8 cellular contexts compared by ENCODE assay signal in genomic region chr18:50218432-50219197, GRCh38. TPM values are rescaled to one million over a fixed set of nuclear protein-coding genes. Genes with fewer than 3 reads are reported as not detected.
DNase-seq lines count a peak whose midpoint lies in the region; ATAC-seq and TF ChIP-seq lines count a peak whose summit lies in the region.

No MANE protein-coding gene starts in this region.

- H3K23ac ChIP-seq in IMR-90 (ENCODE audit: low read depth, low read length), result no peak overlapping the region

- intact Hi-C loops in IMR-90 (cut with micrococcal nuclease), result loop anchor here (2.0 to 5.0 kb wide), 2 partner anchors 139 to 210 kb away; no protein-coding TSS in a partner anchor

- H3K9ac ChIP-seq in IMR-90 (ENCODE audit: low read depth, low read length), result no peak overlapping the region

- H4K91ac ChIP-seq in IMR-90 (ENCODE audit: insufficient read depth, low read depth, low read length), result no peak overlapping the region

- no peak overlapping the region for H4K5ac ChIP-seq in IMR-90 (ENCODE audit: low read depth, low read length)

- H3K18ac ChIP-seq in IMR-90 (ENCODE audit: low read depth, low read length), result no peak overlapping the region

- no peak overlapping the region for H3K4me2 ChIP-seq in IMR-90 (ENCODE audit: low read depth, low read length)

- no peak overlapping the region for H3K56ac ChIP-seq in IMR-90 (ENCODE audit: extremely low read depth, insufficient read depth, low read length)

- no CpG with 5 or more reads among the region's 7 CpGs for WGBS in IMR-90 (ENCODE audit: extremely low coverage in 2 of 2, insufficient read length in 1 of 2), 2 experiments

- in situ Hi-C loops in GM13977 (cut with MboI; ENCODE audit: low pct_unique_long_range_greater_than_20kb, low sequenced_read_pairs, unreplicated experiment), result no loop called here
- in situ Hi-C loops in IMR-90 (cut with MboI; ENCODE audit: low sequenced_read_pairs), result no loop called here

- H3K4me1 Mint-ChIP-seq in stimulated activated memory B cell treated with anti-CD40 and anti-IgM and Interleukin-4, amounts not matched to agents 10 μg/mL and 1 μg/mL and 100 μg/mL, for 72 hours, result peaks cover 9% of the 10 kb centered on the region

- H3K4ac ChIP-seq in IMR-90 (ENCODE audit: low read depth, low read length), result no peak overlapping the region

- H2AFZ ChIP-seq in IMR-90 (replicated peaks; ENCODE audit: low read length, poor library complexity), result no peak overlapping the region

- H3K27ac ChIP-seq in AG04450 (ENCODE audit: low read depth, low read length) (no peak overlapping the region), IMR-90 (ENCODE audit: insufficient read depth, low read length) (no peak overlapping the region)

- TF ChIP-seq CTCF in AG04450 (IDR thresholded peaks at IDR 0.05; ENCODE audit: low read depth, low read length) (peak; percentile 35), GM13977 (IDR thresholded peaks at IDR 0.05; ENCODE audit: extremely low read depth, insufficient read depth, missing control alignments) (peak; percentile 62), IMR-90 (conservative IDR thresholded peaks at IDR 0.05; ENCODE audit: low read depth, low read length) (peak; percentile 21; the same call in 1 of the 2 replicates), fibroblast of villous mesenchyme (IDR thresholded peaks at IDR 0.05; ENCODE audit: insufficient read depth, low read depth, low read length) (peak; percentile 48)

- H3K27me3 ChIP-seq in AG04450 (ENCODE audit: control insufficient read depth, insufficient read depth, low read length) (peaks cover 4% of the 10 kb centered on the region), IMR-90 (ENCODE audit: control insufficient read depth, insufficient read depth, low read length) (0 out of 2 replicates have a peak, but pooled peaks cover 2% of the 10 kb centered on the region)

- H2BK20ac ChIP-seq in IMR-90 (ENCODE audit: low read depth, low read length), result no peak overlapping the region

- H3K9me1 ChIP-seq in IMR-90 (ENCODE audit: insufficient read depth, low read length), result no peaks in the 10 kb centered on the region

- peaks cover 58% of the 10 kb centered on the region for H3K27me3 Mint-ChIP-seq in stimulated activated memory B cell treated with anti-CD40 and anti-IgM and Interleukin-4, amounts not matched to agents 10 μg/mL and 1 μg/mL and 100 μg/mL, for 72 hours

- no TSS peak for BruUV-seq in IMR-90 (replicated peaks; lab: Mats Ljungman, UMichigan)

- no peaks in the 10 kb centered on the region for H3K9me3 ChIP-seq in AG04450 (ENCODE audit: control insufficient read depth, insufficient read depth, low read length)
- no peaks in the 10 kb centered on the region for H3K9me3 ChIP-seq in IMR-90 (ENCODE audit: control insufficient read depth, insufficient read depth, low read length)

- H3K14ac ChIP-seq in IMR-90 (replicated peaks; ENCODE audit: low read depth, low read length), result no peak overlapping the region

- DNase-seq in AG04450 (ENCODE audit: low read depth, low spot score), result no peak
- peak; percentile 44 for DNase-seq in GM13977 (ENCODE audit: low spot score)
- peak; percentile 14 for DNase-seq in IMR-90
- peak; percentile 42 for DNase-seq in activated CD4-positive, alpha-beta T cell treated with anti-CD3 and anti-CD28 coated beads for 48 hours
- DNase-seq in fibroblast of villous mesenchyme (ENCODE audit: low read depth), result peak; percentile 32
- DNase-seq in NCI-H2081 (lab: John Stamatoyannopoulos, UW), result no peak
- DNase-seq in NCI-H446 treated with DMSO at 0.1 percent for 48 hours (lab: John Stamatoyannopoulos, UW), result no peak

- no peak overlapping the region for H2BK120ac ChIP-seq in IMR-90 (ENCODE audit: low read depth, low read length)

- H4K8ac ChIP-seq in IMR-90 (ENCODE audit: low read depth in 2 of 2, low read length in 2 of 2), result no peak overlapping the region

- CTCF ChIA-PET in AG04450 (lab: Charles Lee) (interaction anchor here (2.2 kb wide), 1 partner anchor 139 kb away, joined by 23 read pairs; no protein-coding TSS in a partner anchor), IMR-90 (lab: Yijun Ruan, JAX) (interaction anchor here (0.7 kb wide), 2 partner anchors 138 to 139 kb away, joined by 4 to 5 read pairs; no protein-coding TSS in a partner anchor)

- H2AK9ac ChIP-seq in IMR-90 (replicated peaks; ENCODE audit: low read depth, low read length, poor library complexity), result no peak overlapping the region

- H2BK15ac ChIP-seq in IMR-90 (ENCODE audit: low read depth, low read length), result no peak overlapping the region

- no peak overlapping the region for H2AK5ac ChIP-seq in IMR-90 (ENCODE audit: low read depth, low read length)

- no peaks in the 10 kb centered on the region for H3K36me3 ChIP-seq in IMR-90 (ENCODE audit: control insufficient read depth, insufficient read depth, low read length)

- H2BK5ac ChIP-seq in IMR-90 (ENCODE audit: low read depth, low read length, poor library complexity, severe bottlenecking), result no peak overlapping the region

- TF ChIP-seq RAD21 in IMR-90 (IDR thresholded peaks at IDR 0.05; ENCODE audit: low read length), result peak; percentile 28; the same call in 1 of the 2 replicates

- peak overlapping the region; percentile 51 for H3K27ac Mint-ChIP-seq in stimulated activated memory B cell treated with anti-CD40 and anti-IgM and Interleukin-4, amounts not matched to agents 10 μg/mL and 1 μg/mL and 100 μg/mL, for 72 hours

- no peak overlapping the region for H3K4me3 Mint-ChIP-seq in stimulated activated memory B cell treated with anti-CD40 and anti-IgM and Interleukin-4, amounts not matched to agents 10 μg/mL and 1 μg/mL and 100 μg/mL, for 72 hours

- peaks cover 6% of the 10 kb centered on the region for H3K9me3 Mint-ChIP-seq in stimulated activated memory B cell treated with anti-CD40 and anti-IgM and Interleukin-4, amounts not matched to agents 10 μg/mL and 1 μg/mL and 100 μg/mL, for 72 hours

- peak; percentile 29; the same call in 1 of the 2 replicates for ATAC-seq in IMR-90 (ENCODE audit: low read depth)
- peak; percentile 67 for ATAC-seq in stimulated activated memory B cell treated with anti-CD40 and anti-IgM and Interleukin-4, amounts not matched to agents 10 μg/mL and 1 μg/mL and 100 μg/mL, for 72 hours

- POLR2A ChIA-PET in AG04450 (lab: Yijun Ruan, JAX) (no interaction called here), IMR-90 (lab: Charles Lee; ENCODE audit: unreplicated experiment) (no interaction called here)

- TF ChIP-seq POLR2A in IMR-90 (IDR thresholded peaks at IDR 0.05; ENCODE audit: low read depth, low read length), result no peak

- H4K20me1 ChIP-seq in IMR-90 (ENCODE audit: insufficient read depth, low read length), result no peaks in the 10 kb centered on the region

- no peaks in the 10 kb centered on the region for H3K36me3 Mint-ChIP-seq in stimulated activated memory B cell treated with anti-CD40 and anti-IgM and Interleukin-4, amounts not matched to agents 10 μg/mL and 1 μg/mL and 100 μg/mL, for 72 hours

- H3K4me3 ChIP-seq in AG04450 (ENCODE audit: low read depth, low read length), result no peak overlapping the region
- no peak overlapping the region for H3K4me3 ChIP-seq in IMR-90 (ENCODE audit: insufficient read depth, low read depth, low read length)
- no peak overlapping the region for H3K4me3 ChIP-seq in fibroblast of villous mesenchyme (ENCODE audit: low read depth, low read length)

- dilution Hi-C loops in IMR-90 (cut with HindIII; ENCODE audit: low sequenced_read_pairs, unreplicated experiment), result no loop called here

- H3K4me1 ChIP-seq in IMR-90 (ENCODE audit: control insufficient read depth, insufficient read depth, low read length), result no peaks in the 10 kb centered on the region

- no peaks in the 10 kb centered on the region for H3K79me1 ChIP-seq in IMR-90 (ENCODE audit: low read depth in 1 of 2, low read length in 2 of 2)

TF ChIP-seq in IMR-90, 13 proteins besides CTCF, POLR2A, EP300 and RAD21 (continues in another document):
- TF ChIP-seq ELK1 (IDR thresholded peaks at IDR 0.05; ENCODE audit: borderline replicate concordance, low read depth, low read length), result no peak
- TF ChIP-seq CHD1 (IDR thresholded peaks at IDR 0.05; ENCODE audit: low read depth, low read length), result no peak
- TF ChIP-seq BHLHE40 (IDR thresholded peaks at IDR 0.05; ENCODE audit: low read depth, low read length), result no peak
- no peak for TF ChIP-seq MAFK (IDR thresholded peaks at IDR 0.05; ENCODE audit: low read depth, low read length)
- TF ChIP-seq NFE2L2 (IDR thresholded peaks at IDR 0.05; ENCODE audit: low read depth, low read length), result no peak
- TF ChIP-seq RCOR1 (IDR thresholded peaks at IDR 0.05; ENCODE audit: insufficient replicate concordance, low read length), result no peak
- no peak for TF ChIP-seq MXI1 (IDR thresholded peaks at IDR 0.05; ENCODE audit: borderline replicate concordance, low read depth, low read length)
- no peak for TF ChIP-seq USF2 (IDR thresholded peaks at IDR 0.05; ENCODE audit: low read depth, low read length)

RNA-seq across cellular contexts. Expression of gene MYO5B, which starts 23.7 kb away (rescaled TPM):
- polyA plus RNA-seq in AG04450 (2011; rRNA removed) (0.32 and 0.41 TPM in 2 replicates), IMR-90 (2012; rRNA removed) (0.23 and 0.24 TPM in 2 replicates)
- polyA minus RNA-seq in AG04450 (2011; rRNA and poly(A)+ RNA removed), result 0.78 and 0.83 TPM in 2 replicates
- total RNA-seq in IMR-90 (2012; rRNA removed) (0.54 and 0.56 TPM in 2 replicates), fibroblast of villous mesenchyme (under 0.01 TPM in 2 replicates)
- polyA plus RNA-seq in IMR-90 (2012; cell fraction: cytosol; rRNA removed), result 0.05 and 0.14 TPM in 2 replicates
- 0.07 and 0.16 TPM in 2 replicates for polyA plus RNA-seq in IMR-90 (2012; cell fraction: nucleus; rRNA removed; ENCODE audit: low replicate concordance)

RNA-seq across cellular contexts. Expression of gene CFAP53, which starts 47.7 kb away (rescaled TPM):
- 0.24 and 0.26 TPM in 2 replicates for polyA plus RNA-seq in AG04450 (2011; rRNA removed)
- 0.17 TPM in 1 of 2 replicates, not detected in the other for polyA minus RNA-seq in AG04450 (2011; rRNA and poly(A)+ RNA removed)
- total RNA-seq in IMR-90 (2012; rRNA removed), result under 0.01 TPM in 2 replicates
- 0.12 and 0.22 TPM in 2 replicates for polyA plus RNA-seq in IMR-90 (2012; rRNA removed)
- polyA plus RNA-seq in IMR-90 (2012; cell fraction: cytosol; rRNA removed), result 0.08 and 0.12 TPM in 2 replicates
- 0.09 TPM in 1 of 2 replicates, not detected in the other for polyA plus RNA-seq in IMR-90 (2012; cell fraction: nucleus; rRNA removed; ENCODE audit: low replicate concordance)
- under 0.01 and 0.32 TPM in 2 replicates for total RNA-seq in fibroblast of villous mesenchyme

Comparison
In these comparisons a context has a peak if more than half of its experiments do, and no peak if none do; other contexts are left out.
1. DNase-seq: peak in GM13977 (single experiment), IMR-90 (single experiment), activated CD4-positive, alpha-beta T cell treated with anti-CD3 and anti-CD28 coated beads for 48 hours (single experiment) and fibroblast of villous mesenchyme (single experiment); none in AG04450 (single experiment), NCI-H2081 (0 of 2) and NCI-H446 treated with DMSO at 0.1 percent for 48 hours (single experiment).
2. Peak in every context shown above with its lines, with median percentiles within 50 percentile points of each other: CTCF ChIP-seq.